In the genomic region with DNA sequence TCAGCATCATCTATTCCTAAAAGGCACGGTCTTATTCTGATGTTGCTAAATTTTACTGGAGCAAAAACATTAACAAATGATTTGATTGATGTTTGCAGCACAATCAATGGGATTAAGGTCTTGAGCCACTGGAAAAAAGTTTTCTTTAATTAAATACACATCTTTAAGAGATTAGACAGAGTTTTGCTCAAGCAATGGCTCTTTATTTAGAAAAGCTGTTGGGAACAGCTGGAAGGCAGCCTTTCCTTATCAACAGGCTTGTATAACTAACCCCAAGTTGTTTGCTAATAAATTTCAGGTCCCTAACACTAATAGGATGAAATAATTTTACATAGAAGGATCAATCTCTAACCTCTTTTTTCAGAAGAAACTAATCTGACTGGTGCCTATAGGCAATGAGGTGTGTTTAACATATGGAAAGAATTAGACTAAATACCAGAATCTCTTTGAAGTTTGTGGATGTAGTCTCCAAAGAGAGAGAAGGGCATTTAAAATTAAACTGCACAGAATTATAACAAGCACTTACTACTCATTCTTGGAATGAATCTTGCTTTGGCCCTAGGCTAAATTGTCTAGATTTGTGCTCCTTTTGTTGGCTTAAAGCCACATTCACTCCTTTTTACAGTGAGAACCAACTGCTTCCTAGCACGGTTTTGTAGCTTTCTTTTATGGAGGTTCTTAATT, we compare ENCODE assay signal across 9 cellular contexts.
A peak's percentile ranks its signal among the peaks of the same experiment; 100 is the strongest.
DNase-seq lines count a peak whose midpoint lies in the region; ATAC-seq and TF ChIP-seq lines count a peak whose summit lies in the region.
"Had no signal": no experiment of that assay in that cellular context is flagged by ENCODE, and none has a peak within 500 bp of the region (broad histone marks: within the 10 kb centered on the region; RNA-seq: fewer than 3 reads in every experiment).

No MANE protein-coding gene starts in this region.

- no peak overlapping the region for H3K9ac ChIP-seq in SK-N-SH

- no peak for TF ChIP-seq RAD21 in SK-N-SH (IDR thresholded peaks at IDR 0.05; ENCODE audit: low read length)

- no TSS peak for BruUV-seq in OCI-LY7 (replicated peaks; lab: Mats Ljungman, UMichigan)

- H3K4me3 ChIP-seq in SK-N-SH (ENCODE audit: low read depth in 2 of 2, low read length in 1 of 2) (no peak overlapping the region), OCI-LY7 (ENCODE audit: low read depth, low read length, poor library complexity, severe bottlenecking) (no peak overlapping the region), coronary artery (no peak overlapping the region), spleen (no peak overlapping the region)

- no peak for TF ChIP-seq POLR2A in spleen (IDR thresholded peaks at IDR 0.05)

- H4K20me1 ChIP-seq in SK-N-SH (ENCODE audit: insufficient read depth) = no peaks in the 10 kb centered on the region
- H4K20me1 ChIP-seq in OCI-LY7 (ENCODE audit: insufficient read depth, low read length) = peaks cover 12% of the 10 kb centered on the region; the same call in 1 of the 2 replicates

- WGBS in SK-N-SH (ENCODE audit: low lambda C conversion rate) = 66% methylated on average over 2 of the region's 2 CpGs
- 51 to 67% (median 58%) methylated on average over 2 of the region's 2 CpGs for WGBS in spleen, 5 donors

- H3K27me3 ChIP-seq in SK-N-SH (ENCODE audit: insufficient read depth) (no peaks in the 10 kb centered on the region), spleen (replicated peaks in 1 of 7) (no peaks in the 10 kb centered on the region)

- H3K9me2 ChIP-seq in SK-N-SH = no peaks in the 10 kb centered on the region
- no peaks in the 10 kb centered on the region for H3K9me2 ChIP-seq in OCI-LY7 (ENCODE audit: insufficient read depth, low read length)

- H3F3A ChIP-seq in SK-N-SH (replicated peaks; ENCODE audit: insufficient read depth) = peaks cover 12% of the 10 kb centered on the region

- DNase-seq in SK-N-SH = no peak
- DNase-seq in OCI-LY7 (ENCODE audit: low spot score) = no peak
- DNase-seq in coronary artery (ENCODE audit: low spot score) = no peak
- no peak for DNase-seq in spleen
- DNase-seq in amygdala (lab: John Stamatoyannopoulos, UW) = no peak
- DNase-seq: cortex of kidney had no signal

- CTCF ChIA-PET in SK-N-SH (lab: Yijun Ruan, JAX) = no interaction called here
- CTCF ChIA-PET in OCI-LY7 (lab: Charles Lee; ENCODE audit: unreplicated experiment) = interaction anchor here (1.1 kb wide), 1 partner anchor 9 kb away, joined by 4 read pairs; no protein-coding TSS in a partner anchor

- no peak for TF ChIP-seq EP300 in SK-N-SH (IDR thresholded peaks at IDR 0.05; ENCODE audit: borderline replicate concordance in 1 of 2, low read depth in 1 of 2, low read length in 1 of 2)

- H3K4me1 ChIP-seq in SK-N-SH (ENCODE audit: control insufficient read depth in 1 of 2, insufficient read depth in 2 of 2, low read depth in 1 of 2, low read length in 1 of 2) (peaks cover 15 to 30% of the 10 kb centered on the region in 2 experiments), OCI-LY7 (ENCODE audit: insufficient read depth, low read length, poor library complexity, severe bottlenecking) (peaks cover 90% of the 10 kb centered on the region), spleen (peaks cover 52 to 99% (median 92%) of the 10 kb centered on the region in 6 donors)

- H3K9me3 ChIP-seq in SK-N-SH (no peaks in the 10 kb centered on the region), OCI-LY7 (ENCODE audit: low read length) (no peaks in the 10 kb centered on the region), spleen (no peaks in the 10 kb centered on the region)

- peak overlapping the region; percentile 45 to 86; a peak in 3 of 4 replicates for H3K27ac ChIP-seq in SK-N-SH (ENCODE audit: low read depth in 2 of 2, low read length in 1 of 2)
- no peak overlapping the region for H3K27ac ChIP-seq in OCI-LY7 (ENCODE audit: low read depth, low read length, poor library complexity, severe bottlenecking)
- peak overlapping the region; percentile 33 to 41 for H3K27ac ChIP-seq in coronary artery
- H3K27ac ChIP-seq in spleen = peak overlapping the region in 7 of 8 donors; percentile 48 to 76 (median 69)

- ATAC-seq in SK-N-SH treated with all-trans-retinoic acid at 6 μM for 48 hours = no peak
- ATAC-seq in GM19463 (IDR thresholded peaks at IDR 0.05; ENCODE audit: unreplicated experiment) = no peak
- no peak for ATAC-seq in esophagus mucosa

- intact Hi-C loops in OCI-LY7 (cut with micrococcal nuclease; ENCODE audit: unreplicated experiment) = no loop called here
- intact Hi-C loops in spleen (cut with DNase I; ENCODE audit: low total_unique reads) = no loop called here

- POLR2A ChIA-PET in SK-N-SH (lab: Yijun Ruan, JAX) (no interaction called here), OCI-LY7 (lab: Charles Lee) (interaction anchor here (0.6 to 5.2 kb wide), 7 partner anchors 12 to 206 kb away, joined by 3 to 48 read pairs (median 4); no protein-coding TSS in a partner anchor)

- H3K79me2 ChIP-seq in SK-N-SH (ENCODE audit: insufficient read depth) (peaks cover 54% of the 10 kb centered on the region), OCI-LY7 (ENCODE audit: insufficient read depth, low read depth, low read length) (peaks cover 34% of the 10 kb centered on the region; the same call in 1 of the 2 replicates)

- TF ChIP-seq CTCF in SK-N-SH (IDR thresholded peaks at IDR 0.05) = no peak
- no peak for TF ChIP-seq CTCF in OCI-LY7 (conservative IDR thresholded peaks at IDR 0.05; ENCODE audit: low read length)
- TF ChIP-seq CTCF in coronary artery (IDR thresholded peaks at IDR 0.05) = no peak
- TF ChIP-seq CTCF in spleen (IDR thresholded peaks at IDR 0.05 in 8 of 11, conservative IDR thresholded peaks at IDR 0.05 in 3 of 11) = no peak

- H3K36me3 ChIP-seq in SK-N-SH (replicated peaks in 1 of 2; ENCODE audit: control insufficient read depth in 1 of 2, insufficient read depth in 2 of 2, low read length in 1 of 2) (no peaks in the 10 kb centered on the region), OCI-LY7 (ENCODE audit: insufficient read depth, low read length) (no peaks in the 10 kb centered on the region; the same call in 1 of the 2 replicates), spleen (no peaks in the 10 kb centered on the region)

- H2AFZ ChIP-seq in SK-N-SH (ENCODE audit: low read depth) (no peak overlapping the region), OCI-LY7 (ENCODE audit: low read length) (no peak overlapping the region)

- H3K4me2 ChIP-seq in SK-N-SH = peak overlapping the region; percentile 73; the same call in 1 of the 2 replicates
- peak overlapping the region; percentile 49 for H3K4me2 ChIP-seq in OCI-LY7 (ENCODE audit: low read length)

TF ChIP-seq in SK-N-SH, 30 proteins besides CTCF, POLR2A, EP300 and RAD21 (continues in another document):
- TF ChIP-seq, protein P1, sequence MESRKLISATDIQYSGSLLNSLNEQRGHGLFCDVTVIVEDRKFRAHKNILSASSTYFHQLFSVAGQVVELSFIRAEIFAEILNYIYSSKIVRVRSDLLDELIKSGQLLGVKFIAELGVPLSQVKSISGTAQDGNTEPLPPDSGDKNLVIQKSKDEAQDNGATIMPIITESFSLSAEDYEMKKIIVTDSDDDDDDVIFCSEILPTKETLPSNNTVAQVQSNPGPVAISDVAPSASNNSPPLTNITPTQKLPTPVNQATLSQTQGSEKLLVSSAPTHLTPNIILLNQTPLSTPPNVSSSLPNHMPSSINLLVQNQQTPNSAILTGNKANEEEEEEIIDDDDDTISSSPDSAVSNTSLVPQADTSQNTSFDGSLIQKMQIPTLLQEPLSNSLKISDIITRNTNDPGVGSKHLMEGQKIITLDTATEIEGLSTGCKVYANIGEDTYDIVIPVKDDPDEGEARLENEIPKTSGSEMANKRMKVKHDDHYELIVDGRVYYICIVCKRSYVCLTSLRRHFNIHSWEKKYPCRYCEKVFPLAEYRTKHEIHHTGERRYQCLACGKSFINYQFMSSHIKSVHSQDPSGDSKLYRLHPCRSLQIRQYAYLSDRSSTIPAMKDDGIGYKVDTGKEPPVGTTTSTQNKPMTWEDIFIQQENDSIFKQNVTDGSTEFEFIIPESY (IDR thresholded peaks at IDR 0.05; ENCODE audit: borderline replicate concordance, low read depth) = no peak
- TF ChIP-seq EZH2phosphoT487 (IDR thresholded peaks at IDR 0.05; ENCODE audit: borderline replicate concordance, low read depth) (no peak), CHD2 (IDR thresholded peaks at IDR 0.05; ENCODE audit: low read length, partially characterized antibody) (no peak), FOXM1 (IDR thresholded peaks at IDR 0.05; ENCODE audit: low read depth) (no peak), MXI1 (IDR thresholded peaks at IDR 0.05; ENCODE audit: low read depth, low read length) (no peak), JUND (IDR thresholded peaks at IDR 0.05) (no peak)
- TF ChIP-seq, protein P2, sequence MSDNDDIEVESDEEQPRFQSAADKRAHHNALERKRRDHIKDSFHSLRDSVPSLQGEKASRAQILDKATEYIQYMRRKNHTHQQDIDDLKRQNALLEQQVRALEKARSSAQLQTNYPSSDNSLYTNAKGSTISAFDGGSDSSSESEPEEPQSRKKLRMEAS (IDR thresholded peaks at IDR 0.05; ENCODE audit: low read depth) = no peak

TF ChIP-seq in SK-N-SH treated with all-trans-retinoic acid at 6 μM for 48 hours, 23 proteins besides CTCF, POLR2A, EP300 and RAD21:
- TF ChIP-seq ZFP30 (CRISPR knock-in tag; IDR thresholded peaks at IDR 0.05) = no peak
- no peak for TF ChIP-seq OSR1 (CRISPR knock-in tag; IDR thresholded peaks at IDR 0.05)
- TF ChIP-seq, protein P3, sequence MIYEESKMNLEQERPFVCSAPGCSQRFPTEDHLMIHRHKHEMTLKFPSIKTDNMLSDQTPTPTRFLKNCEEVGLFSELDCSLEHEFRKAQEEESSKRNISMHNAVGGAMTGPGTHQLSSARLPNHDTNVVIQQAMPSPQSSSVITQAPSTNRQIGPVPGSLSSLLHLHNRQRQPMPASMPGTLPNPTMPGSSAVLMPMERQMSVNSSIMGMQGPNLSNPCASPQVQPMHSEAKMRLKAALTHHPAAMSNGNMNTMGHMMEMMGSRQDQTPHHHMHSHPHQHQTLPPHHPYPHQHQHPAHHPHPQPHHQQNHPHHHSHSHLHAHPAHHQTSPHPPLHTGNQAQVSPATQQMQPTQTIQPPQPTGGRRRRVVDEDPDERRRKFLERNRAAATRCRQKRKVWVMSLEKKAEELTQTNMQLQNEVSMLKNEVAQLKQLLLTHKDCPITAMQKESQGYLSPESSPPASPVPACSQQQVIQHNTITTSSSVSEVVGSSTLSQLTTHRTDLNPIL (CRISPR knock-in tag; IDR thresholded peaks at IDR 0.05; ENCODE audit: low read depth) = no peak
- TF ChIP-seq RARB (CRISPR knock-in tag; IDR thresholded peaks at IDR 0.05) = no peak
- TF ChIP-seq ISL1 (CRISPR knock-in tag; IDR thresholded peaks at IDR 0.05) = no peak
